In genomic region chr12:6165418-6165817, GRCh38 we compare ENCODE assay signal across 30 cellular contexts. TPM values are rescaled to one million over a fixed set of nuclear protein-coding genes. Genes with fewer than 3 reads are reported as not detected.
A peak's percentile ranks its signal among the peaks of the same experiment; 100 is the strongest.
DNase-seq lines count a peak whose midpoint lies in the region; ATAC-seq, FAIRE-seq and TF ChIP-seq lines count a peak whose summit lies in the region.
"Had no signal": no experiment of that assay in that cellular context is flagged by ENCODE, and none has a peak within 500 bp of the region (broad histone marks: within the 10 kb centered on the region; RNA-seq: fewer than 3 reads in every experiment).

No MANE protein-coding gene starts in this region.

- no peaks in the 10 kb centered on the region for H4K20me1 ChIP-seq in HepG2 (ENCODE audit: insufficient read depth, low read length)

- ATAC-seq in HepG2 (no peak), GM21576 (IDR thresholded peaks at IDR 0.05; ENCODE audit: unreplicated experiment) (no peak)
- ATAC-seq: activated T-helper 17 cell treated with anti-CD3 and anti-CD28 coated beads, Interleukin-2, amount 50 U/mL, for 72 hours; left ventricle myocardium superior; Panc1 had no signal

- WGBS in liver = 84% methylated on average over 2 of the region's 2 CpGs
- WGBS in HepG2 (ENCODE audit: low lambda C conversion rate) = 0% methylated on average over 2 of the region's 2 CpGs

- H3K4me1 ChIP-seq in liver (ENCODE audit: control insufficient read depth in 4 of 4, insufficient read depth in 4 of 4, low read length in 3 of 4) (peaks cover 0 to 8% (median 4%) of the 10 kb centered on the region in 4 donors), HepG2 (ENCODE audit: insufficient read depth, low read length) (peaks cover 21% of the 10 kb centered on the region; the same call in 1 of the 2 replicates)
- H3K4me1 ChIP-seq: parathyroid adenoma had no signal

- H3K27me3 ChIP-seq in liver (ENCODE audit: control insufficient read depth in 4 of 4, insufficient read depth in 4 of 4, low read length in 3 of 4) = no peaks in the 10 kb centered on the region
- H3K27me3 ChIP-seq in HepG2 (ENCODE audit: control insufficient read depth in 1 of 2, insufficient read depth in 2 of 2, low read length in 2 of 2) = peaks cover 4 to 39% of the 10 kb centered on the region in 2 experiments; a peak in 4 of 5 replicates
- H3K27me3 ChIP-seq: thyroid gland had no signal

- no peak for TF ChIP-seq POLR2A in HepG2 (IDR thresholded peaks at IDR 0.05; ENCODE audit: insufficient read depth in 1 of 2, low read depth in 2 of 2, low read length in 2 of 2)

- no peak for FAIRE-seq in HepG2 (lab: Jason Lieb, UNC)
- peak; percentile 70 for FAIRE-seq in HTR-8/SVneo (lab: Jason Lieb, UNC)
- peak; percentile 78 for FAIRE-seq in urothelium cell line (lab: Jason Lieb, UNC)
- FAIRE-seq: A204.1 had no signal

- POLR2A ChIA-PET in HepG2 (lab: Yijun Ruan, JAX) = no interaction called here

- H3K4me3 ChIP-seq in liver (ENCODE audit: low read depth in 1 of 3, low read length in 3 of 3) (no peak overlapping the region), HepG2 (replicated peaks in 1 of 3; ENCODE audit: insufficient read depth in 1 of 3, low read depth in 2 of 3, low read length in 3 of 3) (no peak overlapping the region)
- H3K4me3 ChIP-seq: thyroid gland had no signal

- H3K9me3 ChIP-seq in liver (ENCODE audit: control insufficient read depth in 4 of 4, low read length in 3 of 4) = no peaks in the 10 kb centered on the region
- no peaks in the 10 kb centered on the region for H3K9me3 ChIP-seq in HepG2 (ENCODE audit: low read length)
- H3K9me3 ChIP-seq: thyroid gland had no signal

- DNase-seq in HepG2 (ENCODE audit: low spot score) (no peak), HTR-8/SVneo (ENCODE audit: insufficient read length, low spot score) (no peak), fibroblast of gingiva (ENCODE audit: low read depth) (peak; percentile 72), urothelium cell line (ENCODE audit: low spot score) (no peak), NCI-H1048 (lab: John Stamatoyannopoulos, UW) (no peak), H4 (ENCODE audit: low spot score) (no peak)
- DNase-seq: activated CD4-positive, alpha-beta memory T cell treated with anti-CD3 and anti-CD28 coated beads, Interleukin-2, amount 10 ng/mL, durations not matched to agents 7 days and 5 days; activated CD8-positive, alpha-beta memory T cell treated with anti-CD3 and anti-CD28 coated beads, Interleukin-2, amount 50 U/mL, for 48 hours; activated naive CD4-positive, alpha-beta T cell treated with anti-CD3 and anti-CD28 coated beads, Interleukin-2, amount 50 U/mL, for 16 hours; amniotic stem cell; C1 segment of cervical spinal cord; COR-L47; islet precursor cell; KG1; left ventricle myocardium superior; NCI-H1105; NCI-H2029; NCI-H2227 treated with DMSO at 0.1 percent for 48 hours; SIG-M5; stimulated activated CD8-positive, alpha-beta memory T cell treated with anti-CD3 and anti-CD28 coated beads, Interleukin-4, amount 100 ng/mL, for 48 hours; T-helper 9 cell; thyroid gland had no signal

- TF ChIP-seq CTCF in liver (IDR thresholded peaks at IDR 0.05; ENCODE audit: low read depth, low read length, missing input control) (no peak), HepG2 (CRISPR knock-in tag; IDR thresholded peaks at IDR 0.05) (no peak)

- intact Hi-C loops in HepG2 (cut with micrococcal nuclease; ENCODE audit: unreplicated experiment) = no loop called here

- TF ChIP-seq RAD21 in liver (IDR thresholded peaks at IDR 0.05) (no peak), HepG2 (CRISPR knock-in tag; IDR thresholded peaks at IDR 0.05) (no peak)

- no peak overlapping the region for H3K4me2 ChIP-seq in HepG2 (ENCODE audit: low read depth, low read length)

- BruUV-seq in HepG2 (replicated peaks; lab: Mats Ljungman, UMichigan) = no TSS peak

- no peaks in the 10 kb centered on the region for H3K79me2 ChIP-seq in HepG2 (ENCODE audit: insufficient read depth, low read length)
- H3K79me2 ChIP-seq: parathyroid adenoma had no signal

- CTCF ChIA-PET in HepG2 (lab: Yijun Ruan, JAX; ENCODE audit: low intra/inter-chr PET ratio, low total read pairs) = no interaction called here

- H2AFZ ChIP-seq in HepG2 (ENCODE audit: low read length) = no peak overlapping the region
- H2AFZ ChIP-seq: parathyroid adenoma had no signal

- no peak overlapping the region for H3K27ac ChIP-seq in liver (ENCODE audit: low read depth in 1 of 2, low read length in 2 of 2)
- H3K27ac ChIP-seq in HepG2 (ENCODE audit: extremely low read length, insufficient read depth, low read length) = no peak overlapping the region
- H3K27ac ChIP-seq: parathyroid adenoma, thyroid gland had no signal

- in situ Hi-C loops in HepG2 (cut with HindIII; ENCODE audit: extremely low pct_ligation_motif_present, low pct_unique_long_range_greater_than_20kb) = no loop called here

- TF ChIP-seq EP300 in HepG2 (IDR thresholded peaks at IDR 0.05; ENCODE audit: low read depth in 2 of 2, low read length in 2 of 2) (no peak), HepG2 (CRISPR knock-in tag; IDR thresholded peaks at IDR 0.05; ENCODE audit: borderline replicate concordance) (no peak)

- no peaks in the 10 kb centered on the region for H3K36me3 ChIP-seq in liver (ENCODE audit: control insufficient read depth in 4 of 4, insufficient read depth in 3 of 4, low read depth in 1 of 4, low read length in 3 of 4)
- no peaks in the 10 kb centered on the region for H3K36me3 ChIP-seq in HepG2 (replicated peaks in 1 of 2; ENCODE audit: control insufficient read depth in 1 of 2, insufficient read depth in 2 of 2, low read length in 2 of 2)
- H3K36me3 ChIP-seq: thyroid gland had no signal

- H3K9ac ChIP-seq in liver (ENCODE audit: low read depth in 1 of 2, low read length in 2 of 2) = no peak overlapping the region
- no peak overlapping the region for H3K9ac ChIP-seq in HepG2 (ENCODE audit: insufficient read depth, low read depth, low read length)
- H3K9ac ChIP-seq: parathyroid adenoma had no signal

TF ChIP-seq in HepG2, 621 proteins besides CTCF, POLR2A, EP300 and RAD21 (continues in another document):
- no peak for TF ChIP-seq HCFC1 (IDR thresholded peaks at IDR 0.05; ENCODE audit: low read depth, low read length)

RNA-seq across cellular contexts. Expression of gene CD9, which starts 34.8 kb away (rescaled TPM):
- 10 to 100 TPM; 18.7 to 25.8 TPM for total RNA-seq in liver
- polyA plus RNA-seq in liver = 10 to 100 TPM; 38.9 to 65.2 TPM
- 4.3 and 5.8 TPM in 2 replicates for total RNA-seq in HepG2 (2016; rRNA removed; fragmentation: Illumina TruSeq; extraction: Trizol)
- total RNA-seq in HepG2 (2016; cell fraction: cytosol; rRNA removed; fragmentation: Illumina TruSeq; extraction: Trizol; ENCODE audit: low read depth) = 1.3 and 2.0 TPM in 2 replicates
- total RNA-seq in HepG2 (2016; cell fraction: insoluble cytoplasmic fraction; rRNA removed; fragmentation: Illumina TruSeq; extraction: Trizol) = 2.4 and 6.9 TPM in 2 replicates
- total RNA-seq in HepG2 (2016; cell fraction: membrane; rRNA removed; fragmentation: Illumina TruSeq; extraction: Trizol) = 2.1 and 2.4 TPM in 2 replicates
- total RNA-seq in HepG2 (2016; cell fraction: nucleus; rRNA removed; fragmentation: Illumina TruSeq; extraction: Trizol) = 5.9 and 6.5 TPM in 2 replicates
- 38.3 and 40.1 TPM in 2 replicates for polyA plus RNA-seq in HepG2 (2011; rRNA removed)
- 30.3 and 47.3 TPM in 2 replicates for polyA plus RNA-seq in HepG2 (2011; cell fraction: cytosol; rRNA removed)
- polyA plus RNA-seq in HepG2 (2011; cell fraction: nucleus; rRNA removed) = 15.2 and 20.2 TPM in 2 replicates
- polyA plus RNA-seq in HepG2 (2012) = 30.0 and 52.7 TPM in 2 replicates
- 1.4 and 1.8 TPM in 2 replicates for polyA plus RNA-seq in HepG2 (2016; cell fraction: cytosol; fragmentation: Illumina TruSeq; extraction: Trizol; ENCODE audit: low read depth)
- 5.2 and 5.4 TPM in 2 replicates for polyA plus RNA-seq in HepG2 (2016; cell fraction: insoluble cytoplasmic fraction; fragmentation: Illumina TruSeq; extraction: Trizol; ENCODE audit: low read depth)
- polyA plus RNA-seq in HepG2 (2016; cell fraction: membrane; fragmentation: Illumina TruSeq; extraction: Trizol; ENCODE audit: low read depth) = 1.9 and 2.4 TPM in 2 replicates
- polyA plus RNA-seq in HepG2 (2016; cell fraction: nucleus; fragmentation: Illumina TruSeq; extraction: Trizol; ENCODE audit: insufficient read depth, low read depth) = 10.1 and 12.9 TPM in 2 replicates
- polyA minus RNA-seq in HepG2 (2011; rRNA and poly(A)+ RNA removed; ENCODE audit: low replicate concordance) = 21.6 and 243 TPM in 2 replicates
- 12.1 and 13.6 TPM in 2 replicates for polyA minus RNA-seq in HepG2 (2011; cell fraction: cytosol; rRNA and poly(A)+ RNA removed)
- polyA minus RNA-seq in HepG2 (2011; cell fraction: nucleus; rRNA and poly(A)+ RNA removed) = 8.9 and 10.4 TPM in 2 replicates
- 86.6 and 133 TPM in 2 replicates for total RNA-seq in H4 (2014; rRNA removed; shearing (Covaris generic))

RNA-seq across cellular contexts. Expression of gene VWF, which starts 40.9 kb away (rescaled TPM):
- total RNA-seq in liver (10 to 100 TPM in 1 of 2 donors, 1 to 10 TPM in 1; 2.1 to 10.8 TPM), HepG2 (2016; rRNA removed; fragmentation: Illumina TruSeq; extraction: Trizol) (0.20 and 0.22 TPM in 2 replicates)
- polyA plus RNA-seq in liver (1 to 10 TPM; 3.3 to 4.6 TPM), HepG2 (2011; rRNA removed) (0.25 and 0.63 TPM in 2 replicates)
- total RNA-seq in HepG2 (2016; cell fraction: cytosol; rRNA removed; fragmentation: Illumina TruSeq; extraction: Trizol; ENCODE audit: low read depth) = not detected in 2 replicates
- 0.15 and 0.28 TPM in 2 replicates for total RNA-seq in HepG2 (2016; cell fraction: insoluble cytoplasmic fraction; rRNA removed; fragmentation: Illumina TruSeq; extraction: Trizol)
- 0.03 and 0.15 TPM in 2 replicates for total RNA-seq in HepG2 (2016; cell fraction: membrane; rRNA removed; fragmentation: Illumina TruSeq; extraction: Trizol)
- 0.12 and 0.19 TPM in 2 replicates for total RNA-seq in HepG2 (2016; cell fraction: nucleus; rRNA removed; fragmentation: Illumina TruSeq; extraction: Trizol)
- 0.27 and 0.51 TPM in 2 replicates for polyA plus RNA-seq in HepG2 (2011; cell fraction: cytosol; rRNA removed)
- 0.79 and 2.1 TPM in 2 replicates for polyA plus RNA-seq in HepG2 (2011; cell fraction: nucleus; rRNA removed)
- 0.89 and 2.0 TPM in 2 replicates for polyA plus RNA-seq in HepG2 (2012)
- polyA plus RNA-seq in HepG2 (2016; cell fraction: cytosol; fragmentation: Illumina TruSeq; extraction: Trizol; ENCODE audit: low read depth) = 0.08 TPM in 1 of 2 replicates, not detected in the other
- 0.23 and 0.40 TPM in 2 replicates for polyA plus RNA-seq in HepG2 (2016; cell fraction: insoluble cytoplasmic fraction; fragmentation: Illumina TruSeq; extraction: Trizol; ENCODE audit: low read depth)
- polyA plus RNA-seq in HepG2 (2016; cell fraction: membrane; fragmentation: Illumina TruSeq; extraction: Trizol; ENCODE audit: low read depth) = not detected in 2 replicates
- polyA plus RNA-seq in HepG2 (2016; cell fraction: nucleus; fragmentation: Illumina TruSeq; extraction: Trizol; ENCODE audit: insufficient read depth, low read depth) = 0.08 and 0.84 TPM in 2 replicates
- polyA minus RNA-seq in HepG2 (2011; rRNA and poly(A)+ RNA removed; ENCODE audit: low replicate concordance) = 0.21 and 3.2 TPM in 2 replicates
- 0.26 and 0.89 TPM in 2 replicates for polyA minus RNA-seq in HepG2 (2011; cell fraction: cytosol; rRNA and poly(A)+ RNA removed)
- polyA minus RNA-seq in HepG2 (2011; cell fraction: nucleus; rRNA and poly(A)+ RNA removed) = 1.5 and 2.4 TPM in 2 replicates
- total RNA-seq in H4 (2014; rRNA removed; shearing (Covaris generic)) = 0.08 and 0.23 TPM in 2 replicates
- total RNA-seq: activated CD4-positive, alpha-beta memory T cell treated with anti-CD3 and anti-CD28 coated beads, Interleukin-2, amount 10 ng/mL, durations not matched to agents 7 days and 5 days; HT1080; MCF 10A had no signal
